ENCODE assay signal across 20 cellular contexts in genomic region chr10:124376411-124376810, GRCh38. TPM values are rescaled to one million over a fixed set of nuclear protein-coding genes. Genes with fewer than 3 reads are reported as not detected.
DNase-seq lines count a peak whose midpoint lies in the region; ATAC-seq and TF ChIP-seq lines count a peak whose summit lies in the region.
"Had no signal": no experiment of that assay in that cellular context is flagged by ENCODE, and none has a peak within 500 bp of the region (broad histone marks: within the 10 kb centered on the region; RNA-seq: fewer than 3 reads in every experiment).

No MANE protein-coding gene starts in this region.

- H3K4me3 ChIP-seq in BLaER1 (no peak overlapping the region), H7 (ENCODE audit: insufficient read depth, low read depth, low read length) (no peak overlapping the region)
- H3K4me3 ChIP-seq: A549, GM12878, GM23248 had no signal

- peaks cover 4% of the 10 kb centered on the region; the same call in 1 of the 2 replicates for H3K9me3 Mint-ChIP-seq in WTC11
- H3K9me3 Mint-ChIP-seq: CD4-positive, alpha-beta T cell; CD8-positive, alpha-beta memory T cell; H9 had no signal

- peaks cover 5% of the 10 kb centered on the region; the same call in 1 of the 2 replicates for H3K27me3 Mint-ChIP-seq in WTC11 (ENCODE audit: low read depth)

- CTCF ChIA-PET in WTC11 (lab: Charles Lee) = interaction anchor here (1.4 kb wide), 1 partner anchor 13 kb away, joined by 7 read pairs; no protein-coding TSS in a partner anchor

- H3K4me3 Mint-ChIP-seq in WTC11 = no peak overlapping the region
- H3K4me3 Mint-ChIP-seq: CD14-positive monocyte; CD4-positive, alpha-beta T cell; CD8-positive, alpha-beta memory T cell; H9 had no signal

- H3K9ac ChIP-seq in BLaER1 = no peak overlapping the region
- H3K9ac ChIP-seq: GM23248 had no signal

- peaks cover 12% of the 10 kb centered on the region for H3K9me3 ChIP-seq in BLaER1
- H3K9me3 ChIP-seq: A549 had no signal

- peak overlapping the region; percentile 43 for H3K4me2 ChIP-seq in BLaER1
- H3K4me2 ChIP-seq: A549 had no signal

- intact Hi-C loops in posterior vena cava (cut with DNase I) = no loop called here

- no peak overlapping the region for H3K27ac Mint-ChIP-seq in WTC11
- H3K27ac Mint-ChIP-seq: CD4-positive, alpha-beta T cell; CD8-positive, alpha-beta memory T cell; H9 had no signal

- H3K36me3 ChIP-seq in BLaER1 (no peaks in the 10 kb centered on the region), H7 (replicated peaks; ENCODE audit: control insufficient read depth, insufficient read depth, low read length) (no peaks in the 10 kb centered on the region)

- no peak for TF ChIP-seq CTCF in WTC11 (IDR thresholded peaks at IDR 0.05)

- TF ChIP-seq POLR2A in erythroblast (IDR thresholded peaks at IDR 0.05; ENCODE audit: low read length) = no peak

- peaks cover 68% of the 10 kb centered on the region for H3K4me1 ChIP-seq in BLaER1
- H3K4me1 ChIP-seq: A549 had no signal

- H3K27me3 ChIP-seq in BLaER1 = peaks cover 16% of the 10 kb centered on the region
- H3K27me3 ChIP-seq in H7 (ENCODE audit: control insufficient read depth, insufficient read depth, low read length) = no peaks in the 10 kb centered on the region; the same call in 1 of the 2 replicates

- H4K20me1 ChIP-seq in BLaER1 = no peaks in the 10 kb centered on the region

- DNase-seq in H7 = peak; percentile 17
- DNase-seq in WTC11 (ENCODE audit: low spot score) = peak; percentile 1
- DNase-seq in posterior vena cava (ENCODE audit: low spot score) = peak; percentile 69
- DNase-seq in NOMO-1 (lab: John Stamatoyannopoulos, UW; ENCODE audit: unreplicated experiment in 2 of 2) = no peak
- DNase-seq in kidney tubule cell (ENCODE audit: low spot score) = no peak
- DNase-seq in erythroblast (lab: John Stamatoyannopoulos, UW) = no peak
- DNase-seq: 8988T; ACHN; CD4-positive, alpha-beta T cell; CD8-positive, alpha-beta memory T cell; DMS53; DMS79 treated with DMSO at 0.1 percent for 48 hours; GM23248; H9 had no signal

- peaks cover 21% of the 10 kb centered on the region for H3K4me1 Mint-ChIP-seq in WTC11
- H3K4me1 Mint-ChIP-seq: CD8-positive, alpha-beta memory T cell had no signal

- POLR2A ChIA-PET in WTC11 (lab: Charles Lee) = no interaction called here

- H3K27ac ChIP-seq in BLaER1 = 0 out of 2 replicates have a peak overlapping the region, but pooled peaks have one; percentile 8
- H3K27ac ChIP-seq: A549, GM23248 had no signal

- no peaks in the 10 kb centered on the region for H3K36me3 Mint-ChIP-seq in WTC11
- H3K36me3 Mint-ChIP-seq: CD8-positive, alpha-beta memory T cell had no signal

- no peak for ATAC-seq in WTC11
- no peak for ATAC-seq in HG03378 (IDR thresholded peaks at IDR 0.05; ENCODE audit: unreplicated experiment)
- ATAC-seq: A549, GM12878, HCT116 had no signal

TF ChIP-seq in WTC11, 78 proteins besides CTCF, POLR2A, EP300 and RAD21 (continues in another document):
- TF ChIP-seq ZNF281 (CRISPR knock-in tag; IDR thresholded peaks at IDR 0.05) (no peak), ZNF263 (CRISPR knock-in tag; IDR thresholded peaks at IDR 0.05; ENCODE audit: low read depth) (no peak), TEAD4 (CRISPR knock-in tag; IDR thresholded peaks at IDR 0.05) (no peak), STAT6 (CRISPR knock-in tag; conservative IDR thresholded peaks at IDR 0.05; ENCODE audit: low read depth) (no peak), TEAD1 (CRISPR knock-in tag; IDR thresholded peaks at IDR 0.05) (no peak), PRRX2 (CRISPR knock-in tag; IDR thresholded peaks at IDR 0.05) (no peak), MAX (CRISPR knock-in tag; IDR thresholded peaks at IDR 0.05) (no peak), NFYB (CRISPR knock-in tag; conservative IDR thresholded peaks at IDR 0.05; ENCODE audit: low read depth) (no peak), E2F1 (CRISPR knock-in tag; IDR thresholded peaks at IDR 0.05) (no peak), ATF2 (CRISPR knock-in tag; IDR thresholded peaks at IDR 0.05; ENCODE audit: borderline replicate concordance, low read depth) (no peak), CREB1 (CRISPR knock-in tag; IDR thresholded peaks at IDR 0.05) (no peak), ZNF425 (CRISPR knock-in tag; conservative IDR thresholded peaks at IDR 0.05) (no peak)

RNA-seq across cellular contexts. Expression of gene OAT, which starts 42.3 kb away (rescaled TPM):
- total RNA-seq in H7 (2014; rRNA removed; shearing (Covaris generic)) = 214 and 241 TPM in 2 replicates
- total RNA-seq in WTC11 (2021) (96.1 to 117 TPM (median 97.4 TPM) in 3 replicates), posterior vena cava (100 to 1,000 TPM in 1 of 2 donors, 10 to 100 TPM in 1; 89.5 to 113 TPM)

Comparison
In these comparisons a context has a peak if more than half of its experiments do, and no peak if none do; other contexts are left out.
1. DNase-seq: peak in H7 (single experiment), WTC11 (single experiment) and posterior vena cava (single experiment); none in NOMO-1 (0 of 2), kidney tubule cell (single experiment) and erythroblast (0 of 2).